2 cellular contexts compared by ENCODE assay signal in genomic region chr11:78101073-78101472, GRCh38.
TF ChIP-seq lines count a peak whose summit lies in the region.

No MANE protein-coding gene starts in this region.

TF ChIP-seq in IMR-90, 13 proteins besides CTCF, POLR2A, EP300 and RAD21:
- no peak for TF ChIP-seq ELK1 (IDR thresholded peaks at IDR 0.05; ENCODE audit: borderline replicate concordance, low read depth, low read length)
- peak; percentile 74 for TF ChIP-seq NFE2L2 (IDR thresholded peaks at IDR 0.05; ENCODE audit: low read depth, low read length)
- TF ChIP-seq FOS (IDR thresholded peaks at IDR 0.05; ENCODE audit: low read depth, low read length), result peak; percentile 47; the same call in 1 of the 2 replicates

TF ChIP-seq in SK-N-SH, 30 proteins besides CTCF, POLR2A, EP300 and RAD21:
- TF ChIP-seq TCF12 (IDR thresholded peaks at IDR 0.05) (0 out of 2 replicates have a peak, but pooled peaks have one; percentile 5), USF2 (IDR thresholded peaks at IDR 0.05; ENCODE audit: borderline replicate concordance, low read depth, low read length) (no peak), RCOR1 (IDR thresholded peaks at IDR 0.05; ENCODE audit: low read length) (no peak), PBX3 (IDR thresholded peaks at IDR 0.05) (peak; percentile 41; the same call in 1 of the 2 replicates), FOSL2 (IDR thresholded peaks at IDR 0.05; ENCODE audit: borderline replicate concordance, low read depth) (peak; percentile 45; the same call in 1 of the 2 replicates), CHD2 (IDR thresholded peaks at IDR 0.05; ENCODE audit: low read length, partially characterized antibody) (no peak), NFIC (IDR thresholded peaks at IDR 0.05; ENCODE audit: borderline replicate concordance) (no peak), ELF1 (IDR thresholded peaks at IDR 0.05) (no peak)
